ENCODE assay signal across 18 cellular contexts in genomic region chr3:61683409-61684261, GRCh38.
DNase-seq lines count a peak whose midpoint lies in the region; ATAC-seq and TF ChIP-seq lines count a peak whose summit lies in the region.
"Had no signal": no experiment of that assay in that cellular context is flagged by ENCODE, and none has a peak within 500 bp of the region (broad histone marks: within the 10 kb centered on the region; RNA-seq: fewer than 3 reads in every experiment).

No MANE protein-coding gene starts in this region.

- no peak overlapping the region for H3K4me3 ChIP-seq in parathyroid adenoma (ENCODE audit: low read depth, low read length)
- H3K4me3 ChIP-seq in vagina = no peak overlapping the region
- H3K4me3 ChIP-seq: pancreas had no signal

- peak overlapping the region; percentile 31 for H2AFZ ChIP-seq in parathyroid adenoma

- H3K4me2 ChIP-seq in parathyroid adenoma (ENCODE audit: low read length) = peak overlapping the region; percentile 19

- no peak for TF ChIP-seq POLR2A in vagina (IDR thresholded peaks at IDR 0.05)

- TF ChIP-seq CTCF in parathyroid adenoma (IDR thresholded peaks at IDR 0.05) (peak; percentile 7), vagina (IDR thresholded peaks at IDR 0.05) (no peak)

- H3K9me3 ChIP-seq in parathyroid adenoma (ENCODE audit: control insufficient read depth, low read length) = no peaks in the 10 kb centered on the region
- no peaks in the 10 kb centered on the region for H3K9me3 ChIP-seq in vagina
- H3K9me3 ChIP-seq: pancreas had no signal

- H3K4me1 ChIP-seq in parathyroid adenoma (peaks cover 76% of the 10 kb centered on the region), vagina (peaks cover 45% of the 10 kb centered on the region)

- H3K36me3 ChIP-seq in parathyroid adenoma (ENCODE audit: control insufficient read depth, insufficient read depth, low read length) (no peaks in the 10 kb centered on the region), vagina (no peaks in the 10 kb centered on the region)
- H3K36me3 ChIP-seq: pancreas had no signal

- no peak overlapping the region for H3K9ac ChIP-seq in parathyroid adenoma

- H3K27me3 ChIP-seq in parathyroid adenoma (ENCODE audit: control insufficient read depth, insufficient read depth, low read length) = no peaks in the 10 kb centered on the region
- no peaks in the 10 kb centered on the region for H3K27me3 ChIP-seq in vagina
- H3K27me3 ChIP-seq: pancreas had no signal

- peaks cover 42% of the 10 kb centered on the region for H3K79me2 ChIP-seq in parathyroid adenoma

- DNase-seq in Right ventricle myocardium inferior (ENCODE audit: missing footprints) (no peak), cardiac septum (ENCODE audit: low spot score) (no peak), fibroblast of peridontal ligament (ENCODE audit: extremely low read depth) (peak; percentile 74), vagina (ENCODE audit: extremely low spot score in 2 of 2) (no peak), COR-L47 (lab: John Stamatoyannopoulos, UW) (no peak), NOMO-1 (lab: John Stamatoyannopoulos, UW; ENCODE audit: unreplicated experiment in 2 of 2) (no peak)
- DNase-seq: 8988T; activated naive CD4-positive, alpha-beta T cell treated with Interleukin-2 at 50 U/mL for 16 hours; GF-D8; MM.1S; NCI-H187; NCI-H226; pancreas; stimulated activated CD4-positive, alpha-beta T cell treated with anti-CD3 and anti-CD28 coated beads, Interleukin-12 subunit alpha, Interleukin-12 subunit beta, amount 100 ng/mL, for 4 hours had no signal

- intact Hi-C loops in Right ventricle myocardium inferior (cut with DNase I) = no loop called here
- intact Hi-C loops in cardiac septum (cut with DNase I) = no loop called here
- intact Hi-C loops in vagina (cut with DNase I) = no loop called here

- peak; percentile 45 for ATAC-seq in Right ventricle myocardium inferior
- no peak for ATAC-seq in GM19328 (IDR thresholded peaks at IDR 0.05; ENCODE audit: unreplicated experiment)
- ATAC-seq: pancreas had no signal

- H3K27ac ChIP-seq in parathyroid adenoma (peak overlapping the region; percentile 94), vagina (peak overlapping the region; percentile 24)
- H3K27ac ChIP-seq: C4-2B, pancreas, RWPE1 had no signal
